ENCODE assay signal across 1 cellular context in genomic region chr2:195663007-195663406, GRCh38.
TF ChIP-seq lines count a peak whose summit lies in the region.

No MANE protein-coding gene starts in this region.

TF ChIP-seq in SK-N-SH treated with all-trans-retinoic acid at 6 μM for 48 hours, 23 proteins besides CTCF, POLR2A, EP300 and RAD21 (continued from another document):
- TF ChIP-seq TSHZ2 (CRISPR knock-in tag; IDR thresholded peaks at IDR 0.05), result no peak
- no peak for TF ChIP-seq ESRRG (CRISPR knock-in tag; IDR thresholded peaks at IDR 0.05)
- no peak for TF ChIP-seq ZFP30 (CRISPR knock-in tag; IDR thresholded peaks at IDR 0.05)
- no peak for TF ChIP-seq TOX (CRISPR knock-in tag; IDR thresholded peaks at IDR 0.05; ENCODE audit: borderline replicate concordance)
- no peak for TF ChIP-seq ZNF70 (CRISPR knock-in tag; IDR thresholded peaks at IDR 0.05)
- TF ChIP-seq CSDC2 (CRISPR knock-in tag; IDR thresholded peaks at IDR 0.05), result no peak
- TF ChIP-seq ISL1 (CRISPR knock-in tag; IDR thresholded peaks at IDR 0.05), result no peak
- TF ChIP-seq CREB5 (CRISPR knock-in tag; IDR thresholded peaks at IDR 0.05; ENCODE audit: low read depth), result no peak
- no peak for TF ChIP-seq BACH2 (CRISPR knock-in tag; IDR thresholded peaks at IDR 0.05; ENCODE audit: borderline replicate concordance)
